15 cellular contexts compared by ENCODE assay signal in genomic region chr6:136092897-136093296, GRCh38.
A peak's percentile ranks its signal among the peaks of the same experiment; 100 is the strongest.
DNase-seq lines count a peak whose midpoint lies in the region; ATAC-seq lines count a peak whose summit lies in the region.
"Had no signal": no experiment of that assay in that cellular context is flagged by ENCODE, and none has a peak within 500 bp of the region (broad histone marks: within the 10 kb centered on the region; RNA-seq: fewer than 3 reads in every experiment).

No MANE protein-coding gene starts in this region.

- ATAC-seq in GM18873 (IDR thresholded peaks at IDR 0.05; ENCODE audit: low FRiP score, unreplicated experiment), result no peak

- DNase-seq in NCI-H1436 (lab: John Stamatoyannopoulos, UW) (peak; percentile 24), NCI-H1436 treated with DMSO at 0.1 percent for 48 hours (lab: John Stamatoyannopoulos, UW) (no peak), NCI-H1105 treated with DMSO at 0.1 percent for 48 hours (lab: John Stamatoyannopoulos, UW) (peak; percentile 82), NCI-H2227 (lab: John Stamatoyannopoulos, UW; ENCODE audit: unreplicated experiment) (peak; percentile 47), A172 (ENCODE audit: low spot score) (no peak)
- no peak for DNase-seq in stimulated activated CD4-positive, alpha-beta T cell treated with anti-CD3 and anti-CD28 coated beads, Interleukin-1b, Interleukin-23, amount 100 ng/mL, for 48 hours
- DNase-seq: 8988T; ACHN; CD4-positive, CD25-positive, alpha-beta regulatory T cell; DMS53; GF-D8; GOT3; H9; HFFc6 had no signal

Comparison
In these comparisons a context has a peak if more than half of its experiments do, and no peak if none do; other contexts are left out.
1. DNase-seq: peak in NCI-H1436 (single experiment), NCI-H1105 treated with DMSO at 0.1 percent for 48 hours (single experiment) and NCI-H2227 (single experiment); none in NCI-H1436 treated with DMSO at 0.1 percent for 48 hours (single experiment), stimulated activated CD4-positive, alpha-beta T cell treated with anti-CD3 and anti-CD28 coated beads, Interleukin-1b, Interleukin-23, amount 100 ng/mL, for 48 hours (single experiment) and A172 (single experiment).